In genomic region chrX:152845618-152846240, GRCh38 we compare ENCODE assay signal across 36 cellular contexts. TPM values are rescaled to one million over a fixed set of nuclear protein-coding genes. Genes with fewer than 3 reads are reported as not detected.
"Had no signal": no experiment of that assay in that cellular context is flagged by ENCODE, and none has a peak within 500 bp of the region (broad histone marks: within the 10 kb centered on the region; RNA-seq: fewer than 3 reads in every experiment).

No MANE protein-coding gene starts in this region.

- DNase-seq: activated B cell treated with CpG ODN at 0.5 μM for 24 hours; activated CD4-positive, alpha-beta memory T cell treated with anti-CD3 and anti-CD28 coated beads for 36 hours; activated CD4-positive, alpha-beta T cell treated with anti-CD3 and anti-CD28 coated beads for 4 hours; activated CD4-positive, alpha-beta T cell treated with anti-CD3 and anti-CD28 coated beads, Interleukin-2, amount 50 U/mL, for 1 hour; activated CD4-positive, CD25-positive, alpha-beta regulatory T cell treated with anti-CD3 and anti-CD28 coated beads, Interleukin-2, amount 50 U/mL, for 72 hours; activated CD8-positive, alpha-beta memory T cell treated with anti-CD3 and anti-CD28 coated beads, Interleukin-2, amount 50 U/mL, for 4 hours; activated effector memory CD4-positive, alpha-beta T cell treated with Interleukin-2 at 50 U/mL for 16 hours; activated naive CD4-positive, alpha-beta T cell treated with anti-CD3 and anti-CD28 coated beads, Interleukin-2, amount 10 ng/mL, durations not matched to agents 7 days and 5 days; activated naive CD8-positive, alpha-beta T cell treated with anti-CD3 and anti-CD28 coated beads, Interleukin-2, amount 50 U/mL, for 24 hours; activated T-cell treated with anti-CD3 and anti-CD28 coated beads for 4 hours; activated T-cell treated with anti-CD3 and anti-CD28 coated beads, Interleukin-2, amount 50 U/mL, for 4 hours; amygdala; body of pancreas; Karpas-422; NCI-H1105; NCI-H1417 treated with DMSO at 0.1 percent for 48 hours; NCI-H187 treated with DMSO at 0.1 percent for 48 hours; NCI-H2081; NCI-H2171 treated with DMSO at 0.1 percent for 48 hours; NCI-H2227 treated with DMSO at 0.1 percent for 48 hours; NCI-H446 treated with DMSO at 0.1 percent for 48 hours; NCI-H69; NK-92 treated with Interleukin-12 subunit alpha and Interleukin-12 subunit beta, amount 100 ng/mL, for 24 hours; PC-3; Right ventricle myocardium superior; SW 1271; T-helper 1 cell; T-helper 2 cell; T-helper 9 cell had no signal

- H3K27me3 ChIP-seq: ascending aorta, body of pancreas had no signal

- H3K27ac Mint-ChIP-seq: activated B cell treated with CpG ODN at 0.5 μM for 24 hours; activated CD4-positive, alpha-beta memory T cell treated with anti-CD3 and anti-CD28 coated beads for 36 hours; activated naive CD4-positive, alpha-beta T cell treated with anti-CD3 and anti-CD28 coated beads, Interleukin-2, amount 10 ng/mL, durations not matched to agents 7 days and 5 days; activated naive CD8-positive, alpha-beta T cell; activated naive CD8-positive, alpha-beta T cell treated with anti-CD3 and anti-CD28 coated beads, Interleukin-2, amount 50 U/mL, for 24 hours; activated T-helper 1 cell treated with anti-CD3 and anti-CD28 coated beads, Interleukin-12 subunit alpha, Interleukin-12 subunit beta, Interleukin-2, Interleukin-4 antibody, amounts not matched to agents 30 ng/mL and 10 ng/mL and 1 ng/mL, durations not matched to agents 14 hours and 24 hours and 36 hours had no signal

- FAIRE-seq: RCC 7860 had no signal

- H3K36me3 ChIP-seq: breast epithelium had no signal

- H3K4me1 Mint-ChIP-seq: activated naive CD8-positive, alpha-beta T cell treated with anti-CD3 and anti-CD28 coated beads, Interleukin-2, amount 50 U/mL, for 24 hours had no signal

- H3K27ac ChIP-seq: ascending aorta, body of pancreas, breast epithelium, coronary artery, VCaP had no signal

- H3K4me3 ChIP-seq: ascending aorta, body of pancreas, breast epithelium, coronary artery had no signal

- H3K9me3 ChIP-seq: ascending aorta, body of pancreas, breast epithelium had no signal

- ATAC-seq: activated naive CD8-positive, alpha-beta T cell treated with anti-CD3 and anti-CD28 coated beads, Interleukin-2, amount 50 U/mL, for 24 hours; activated T-cell treated with anti-CD3 and anti-CD28 coated beads, Interleukin-2, amount 50 U/mL, for 4 hours; body of pancreas; PC-3 had no signal

- H3K27me3 Mint-ChIP-seq: activated B cell treated with CpG ODN at 0.5 μM for 24 hours; activated CD4-positive, alpha-beta memory T cell treated with anti-CD3 and anti-CD28 coated beads for 36 hours; activated naive CD4-positive, alpha-beta T cell treated with anti-CD3 and anti-CD28 coated beads, Interleukin-2, amount 10 ng/mL, durations not matched to agents 7 days and 5 days; activated naive CD8-positive, alpha-beta T cell; activated naive CD8-positive, alpha-beta T cell treated with anti-CD3 and anti-CD28 coated beads, Interleukin-2, amount 50 U/mL, for 24 hours had no signal

- H3K4me3 Mint-ChIP-seq: activated B cell treated with CpG ODN at 0.5 μM for 24 hours; activated CD4-positive, alpha-beta memory T cell treated with anti-CD3 and anti-CD28 coated beads for 36 hours; activated naive CD4-positive, alpha-beta T cell treated with anti-CD3 and anti-CD28 coated beads, Interleukin-2, amount 10 ng/mL, durations not matched to agents 7 days and 5 days; activated naive CD8-positive, alpha-beta T cell; activated naive CD8-positive, alpha-beta T cell treated with anti-CD3 and anti-CD28 coated beads, Interleukin-2, amount 50 U/mL, for 24 hours; activated T-cell treated with anti-CD3 and anti-CD28 coated beads, Interleukin-2, amount 50 U/mL, for 4 hours; activated T-helper 1 cell treated with anti-CD3 and anti-CD28 coated beads, Interleukin-12 subunit alpha, Interleukin-12 subunit beta, Interleukin-2, Interleukin-4 antibody, amounts not matched to agents 30 ng/mL and 10 ng/mL and 1 ng/mL, durations not matched to agents 14 hours and 24 hours and 36 hours had no signal

- H3K9me3 Mint-ChIP-seq: activated B cell treated with CpG ODN at 0.5 μM for 24 hours; activated CD4-positive, alpha-beta memory T cell treated with anti-CD3 and anti-CD28 coated beads for 36 hours; activated naive CD4-positive, alpha-beta T cell treated with anti-CD3 and anti-CD28 coated beads, Interleukin-2, amount 10 ng/mL, durations not matched to agents 7 days and 5 days; activated naive CD8-positive, alpha-beta T cell treated with anti-CD3 and anti-CD28 coated beads, Interleukin-2, amount 50 U/mL, for 24 hours; activated T-cell treated with anti-CD3 and anti-CD28 coated beads, Interleukin-2, amount 50 U/mL, for 4 hours; activated T-helper 1 cell treated with anti-CD3 and anti-CD28 coated beads, Interleukin-12 subunit alpha, Interleukin-12 subunit beta, Interleukin-2, Interleukin-4 antibody, amounts not matched to agents 30 ng/mL and 10 ng/mL and 1 ng/mL, durations not matched to agents 14 hours and 24 hours and 36 hours had no signal

- H3K4me1 ChIP-seq: ascending aorta, body of pancreas, breast epithelium had no signal

RNA-seq across cellular contexts. Expression of gene ZNF185, which starts 52.1 kb away (rescaled TPM):
- total RNA-seq: ascending aorta had no signal
